22 cellular contexts compared by ENCODE assay signal in the genomic region with DNA sequence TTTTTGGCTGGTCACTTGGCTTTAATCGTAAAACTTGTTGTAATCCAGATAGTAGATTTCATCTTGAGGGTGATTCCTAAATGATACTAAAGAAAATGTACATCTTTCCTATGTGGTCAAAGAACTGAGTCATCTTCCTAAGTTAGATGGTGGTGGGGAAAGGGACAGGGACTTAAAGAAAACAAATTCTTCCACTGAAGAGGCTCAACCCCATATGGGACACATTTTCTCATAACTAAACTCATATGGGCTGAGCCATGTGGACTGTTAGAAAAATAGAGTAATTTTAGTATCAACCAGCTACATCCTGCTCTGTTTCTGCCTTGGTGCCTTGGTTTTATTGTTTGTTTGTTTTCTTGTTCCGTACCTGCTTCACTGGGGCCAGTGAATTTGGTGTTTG.
"Had no signal": no experiment of that assay in that cellular context is flagged by ENCODE, and none has a peak within 500 bp of the region (broad histone marks: within the 10 kb centered on the region; RNA-seq: fewer than 3 reads in every experiment).

No MANE protein-coding gene starts in this region.

- H3K27me3 ChIP-seq: gastrocnemius medialis, sigmoid colon, transverse colon had no signal

- H3K4me3 Mint-ChIP-seq: endodermal cell; naive B cell; stimulated activated naive B cell treated with anti-CD40 and anti-IgM and Interleukin-4, amounts not matched to agents 10 μg/mL and 1 μg/mL and 100 μg/mL, for 72 hours; stimulated activated naive CD8-positive, alpha-beta T cell treated with anti-CD3 and anti-CD28 coated beads, Interleukin-15, amount 100 ng/mL, for 72 hours had no signal

- H3K36me3 Mint-ChIP-seq: naive B cell; stimulated activated naive B cell treated with anti-CD40 and anti-IgM and Interleukin-4, amounts not matched to agents 10 μg/mL and 1 μg/mL and 100 μg/mL, for 72 hours had no signal

- H3K4me1 ChIP-seq: gastrocnemius medialis, psoas muscle, sigmoid colon, transverse colon had no signal

- ATAC-seq: gastrocnemius medialis; heart right ventricle; psoas muscle; stimulated activated naive B cell treated with anti-CD40 and anti-IgM and Interleukin-4, amounts not matched to agents 10 μg/mL and 1 μg/mL and 100 μg/mL, for 72 hours; stimulated activated naive CD8-positive, alpha-beta T cell treated with anti-CD3 and anti-CD28 coated beads, Interleukin-15, amount 100 ng/mL, for 72 hours had no signal

- H3K9me3 ChIP-seq: gastrocnemius medialis, heart right ventricle, neutrophil, psoas muscle, sigmoid colon, thoracic aorta, transverse colon had no signal

- H3K4me1 Mint-ChIP-seq: naive B cell; stimulated activated naive B cell treated with anti-CD40 and anti-IgM and Interleukin-4, amounts not matched to agents 10 μg/mL and 1 μg/mL and 100 μg/mL, for 72 hours had no signal

- H3K27ac ChIP-seq: coronary artery, gastrocnemius medialis, heart right ventricle, neutrophil, psoas muscle, sigmoid colon, skin epidermis, thoracic aorta, transverse colon had no signal

- H3K36me3 ChIP-seq: gastrocnemius medialis, heart right ventricle, neutrophil, sigmoid colon, thoracic aorta, transverse colon had no signal

- FAIRE-seq: endothelial cell of umbilical vein, islet of Langerhans had no signal

- H3K4me3 ChIP-seq: coronary artery, gastrocnemius medialis, heart right ventricle, psoas muscle, sigmoid colon, skin epidermis, thoracic aorta, transverse colon had no signal

- H3K27ac Mint-ChIP-seq: endodermal cell; naive B cell; stimulated activated naive B cell treated with anti-CD40 and anti-IgM and Interleukin-4, amounts not matched to agents 10 μg/mL and 1 μg/mL and 100 μg/mL, for 72 hours had no signal

- DNase-seq: effector CD4-positive, alpha-beta T cell; endodermal cell; gastrocnemius medialis; heart right ventricle; hypothalamus; kidney glomerular epithelial cell; mesendoderm; naive B cell; psoas muscle; retina; sigmoid colon; stimulated activated CD4-positive, alpha-beta T cell treated with anti-CD3 and anti-CD28 coated beads, Interleukin-2, amount 100 ng/mL, for 24 hours; stimulated activated CD4-positive, alpha-beta T cell treated with anti-CD3 and anti-CD28 coated beads, Interleukin-4, amount 100 ng/mL, for 4 hours; stimulated activated naive B cell treated with anti-CD40 and anti-IgM and Interleukin-4, amounts not matched to agents 10 μg/mL and 1 μg/mL and 100 μg/mL, for 72 hours; stimulated activated naive CD8-positive, alpha-beta T cell treated with anti-CD3 and anti-CD28 coated beads, Interleukin-15, amount 100 ng/mL, for 72 hours; transverse colon had no signal

- H3K9me3 Mint-ChIP-seq: endodermal cell; stimulated activated naive CD8-positive, alpha-beta T cell treated with anti-CD3 and anti-CD28 coated beads, Interleukin-15, amount 100 ng/mL, for 72 hours had no signal
